Comparison of ENCODE assay signal across 22 cellular contexts in genomic region chr16:13063457-13063856, GRCh38.
DNase-seq lines count a peak whose midpoint lies in the region; ATAC-seq, FAIRE-seq and TF ChIP-seq lines count a peak whose summit lies in the region.
"Had no signal": no experiment of that assay in that cellular context is flagged by ENCODE, and none has a peak within 500 bp of the region (broad histone marks: within the 10 kb centered on the region; RNA-seq: fewer than 3 reads in every experiment).

No MANE protein-coding gene starts in this region.

- DNase-seq in A549 (ENCODE audit: low read depth in 1 of 2, low spot score in 1 of 2) = no peak
- DNase-seq in IMR-90 = no peak
- DNase-seq in K562 (ENCODE audit: extremely low read depth in 1 of 4, low spot score in 3 of 4) = no peak
- DNase-seq in neuronal stem cell (ENCODE audit: low spot score) = no peak
- no peak for DNase-seq in NCI-H2227 treated with DMSO at 0.1 percent for 48 hours (lab: John Stamatoyannopoulos, UW)
- no peak for DNase-seq in epidermal melanocyte (ENCODE audit: insufficient read length, low spot score)
- no peak for DNase-seq in H54 (ENCODE audit: insufficient read length, low spot score)
- DNase-seq: 8988T; AML-193; Caco-2; Calu3; CD4-positive, alpha-beta T cell; CD8-positive, alpha-beta T cell; DMS79 treated with DMSO at 0.1 percent for 48 hours; GF-D8 had no signal

- no peak overlapping the region for H3K56ac ChIP-seq in IMR-90 (ENCODE audit: extremely low read depth, insufficient read depth, low read length)

- no peaks in the 10 kb centered on the region for H4K20me1 ChIP-seq in IMR-90 (ENCODE audit: insufficient read depth, low read length)
- H4K20me1 ChIP-seq in K562 (replicated peaks; ENCODE audit: control insufficient read depth, insufficient read depth, low read length) = no peaks in the 10 kb centered on the region
- H4K20me1 ChIP-seq: BLaER1 treated with 17β-estradiol and CSF1 and Interleukin-3, amounts not matched to agents 10 nM and 100 nM had no signal

- no peak overlapping the region for H2BK5ac ChIP-seq in IMR-90 (ENCODE audit: low read depth, low read length, poor library complexity, severe bottlenecking)
- H2BK5ac ChIP-seq in neuronal stem cell (ENCODE audit: low read length) = no peak overlapping the region

- H3K18ac ChIP-seq in IMR-90 (ENCODE audit: low read depth, low read length) (no peak overlapping the region), neuronal stem cell (ENCODE audit: low read length) (no peak overlapping the region)

- H3K27me3 ChIP-seq in IMR-90 (ENCODE audit: control insufficient read depth, insufficient read depth, low read length) (no peaks in the 10 kb centered on the region), K562 (ENCODE audit: control insufficient read depth in 2 of 2, insufficient read depth in 2 of 2, low read length in 2 of 2) (no peaks in the 10 kb centered on the region; a peak in 2 of 5 replicates), neuronal stem cell (ENCODE audit: control insufficient read depth in 3 of 3, insufficient read depth in 3 of 3, low read depth in 1 of 3, low read length in 3 of 3) (no peaks in the 10 kb centered on the region)
- H3K27me3 ChIP-seq: BLaER1 treated with 17β-estradiol and CSF1 and Interleukin-3, amounts not matched to agents 10 nM and 100 nM had no signal

- H3K4me3 ChIP-seq in A549 = no peak overlapping the region
- no peak overlapping the region for H3K4me3 ChIP-seq in IMR-90 (ENCODE audit: insufficient read depth, low read depth, low read length)
- H3K4me3 ChIP-seq in K562 = no peak overlapping the region
- H3K4me3 ChIP-seq in neuronal stem cell (ENCODE audit: low read length in 2 of 2) = no peak overlapping the region
- H3K4me3 ChIP-seq: BLaER1 treated with 17β-estradiol and CSF1 and Interleukin-3, amounts not matched to agents 10 nM and 100 nM had no signal

- H3K23ac ChIP-seq in IMR-90 (ENCODE audit: low read depth, low read length) = no peak overlapping the region
- H3K23ac ChIP-seq in neuronal stem cell (ENCODE audit: low read depth, low read length, poor library complexity) = no peak overlapping the region

- CTCF ChIA-PET in A549 (lab: Yijun Ruan, JAX) (interaction anchor here (0.6 kb wide), 1 partner anchor 697 kb away, joined by 3 read pairs; no protein-coding TSS in a partner anchor), IMR-90 (lab: Yijun Ruan, JAX) (no interaction called here), K562 (lab: Yijun Ruan, JAX; ENCODE audit: low intra/inter-chr PET ratio) (no interaction called here)

- no peak overlapping the region for H3K27ac ChIP-seq in A549
- H3K27ac ChIP-seq in IMR-90 (ENCODE audit: insufficient read depth, low read length) = no peak overlapping the region
- no peak overlapping the region for H3K27ac ChIP-seq in K562 (ENCODE audit: extremely low read depth, low read depth, low read length)
- H3K27ac ChIP-seq in neuronal stem cell (replicated peaks; ENCODE audit: low read length) = no peak overlapping the region
- H3K27ac ChIP-seq: BLaER1 treated with 17β-estradiol and CSF1 and Interleukin-3, amounts not matched to agents 10 nM and 100 nM; C4-2B had no signal

- no peak for TF ChIP-seq POLR2A in A549 (IDR thresholded peaks at IDR 0.05; ENCODE audit: low read length)
- TF ChIP-seq POLR2A in IMR-90 (IDR thresholded peaks at IDR 0.05; ENCODE audit: low read depth, low read length) = no peak
- TF ChIP-seq POLR2A in K562 (conservative IDR thresholded peaks at IDR 0.05) = no peak
- TF ChIP-seq POLR2A in H54 (IDR thresholded peaks at IDR 0.05; ENCODE audit: low read depth, low read length) = no peak

- TF ChIP-seq RAD21 in A549 (conservative IDR thresholded peaks at IDR 0.05 in 1 of 2, IDR thresholded peaks at IDR 0.05 in 1 of 2) (no peak), IMR-90 (IDR thresholded peaks at IDR 0.05; ENCODE audit: low read length) (no peak), K562 (CRISPR knock-in tag; conservative IDR thresholded peaks at IDR 0.05 in 1 of 2, IDR thresholded peaks at IDR 0.05 in 1 of 2) (no peak)

- H4K91ac ChIP-seq in IMR-90 (ENCODE audit: insufficient read depth, low read depth, low read length) (no peak overlapping the region), neuronal stem cell (ENCODE audit: low read depth, low read length, poor library complexity) (no peak overlapping the region)

- no peak overlapping the region for H3K9ac ChIP-seq in IMR-90 (ENCODE audit: low read depth, low read length)
- no peak overlapping the region for H3K9ac ChIP-seq in K562 (ENCODE audit: insufficient read depth in 1 of 2, low read depth in 2 of 2, low read length in 2 of 2)
- H3K9ac ChIP-seq in neuronal stem cell (ENCODE audit: low read depth, low read length, poor library complexity) = no peak overlapping the region
- H3K9ac ChIP-seq: BLaER1 treated with 17β-estradiol and CSF1 and Interleukin-3, amounts not matched to agents 10 nM and 100 nM had no signal

- no peak overlapping the region for H2BK12ac ChIP-seq in neuronal stem cell (ENCODE audit: low read length)

- dilution Hi-C loops in IMR-90 (cut with HindIII; ENCODE audit: low sequenced_read_pairs, unreplicated experiment) = no loop called here

- H2BK15ac ChIP-seq in IMR-90 (ENCODE audit: low read depth, low read length) (no peak overlapping the region), neuronal stem cell (ENCODE audit: low read length) (no peak overlapping the region)

- H2BK120ac ChIP-seq in IMR-90 (ENCODE audit: low read depth, low read length) = no peak overlapping the region
- H2BK120ac ChIP-seq in neuronal stem cell (ENCODE audit: low read depth, low read length) = no peak overlapping the region

- H3K9me1 ChIP-seq in IMR-90 (ENCODE audit: insufficient read depth, low read length) (no peaks in the 10 kb centered on the region), K562 (ENCODE audit: control insufficient read depth, insufficient read depth, low read length) (no peaks in the 10 kb centered on the region)

- no peak overlapping the region for H2AK5ac ChIP-seq in IMR-90 (ENCODE audit: low read depth, low read length)
- H2AK5ac ChIP-seq in neuronal stem cell (ENCODE audit: low read depth, low read length) = no peak overlapping the region

- FAIRE-seq in A549 (lab: Jason Lieb, UNC) = no peak
- FAIRE-seq in K562 (lab: Jason Lieb, UNC) = no peak
- FAIRE-seq in H54 (lab: Jason Lieb, UNC) = no peak
- FAIRE-seq: A204.1, D721Med, G401.6, GM12891, GM19239 had no signal

- POLR2A ChIA-PET in A549 (lab: Yijun Ruan, JAX) (no interaction called here), IMR-90 (lab: Charles Lee; ENCODE audit: unreplicated experiment) (no interaction called here), K562 (lab: Yijun Ruan, JAX) (no interaction called here)

- no peak overlapping the region for H4K5ac ChIP-seq in IMR-90 (ENCODE audit: low read depth, low read length)

- H3K79me2 ChIP-seq in K562 (ENCODE audit: control insufficient read depth, insufficient read depth, low read length) = no peaks in the 10 kb centered on the region

- H2AFZ ChIP-seq in IMR-90 (replicated peaks; ENCODE audit: low read length, poor library complexity) (no peak overlapping the region), K562 (ENCODE audit: low read depth, low read length) (no peak overlapping the region), neuronal stem cell (ENCODE audit: low read length) (no peak overlapping the region)

- no peaks in the 10 kb centered on the region for H3K9me3 ChIP-seq in A549
- peaks cover 33% of the 10 kb centered on the region for H3K9me3 ChIP-seq in IMR-90 (ENCODE audit: control insufficient read depth, insufficient read depth, low read length)
- peaks cover under 1% of the 10 kb centered on the region; the same call in 1 of the 2 replicates for H3K9me3 ChIP-seq in K562 (replicated peaks; ENCODE audit: control insufficient read depth, insufficient read depth, low read depth, low read length)
- no peaks in the 10 kb centered on the region for H3K9me3 ChIP-seq in neuronal stem cell (replicated peaks in 1 of 2; ENCODE audit: control insufficient read depth in 2 of 2, insufficient read depth in 1 of 2, low read depth in 1 of 2, low read length in 2 of 2)
- H3K9me3 ChIP-seq: BLaER1 treated with 17β-estradiol and CSF1 and Interleukin-3, amounts not matched to agents 10 nM and 100 nM; Caco-2 had no signal

- TF ChIP-seq EP300 in A549 (IDR thresholded peaks at IDR 0.05) = no peak
- TF ChIP-seq EP300 in K562 (IDR thresholded peaks at IDR 0.05; ENCODE audit: low read length) = no peak

- H3K79me1 ChIP-seq in IMR-90 (ENCODE audit: low read depth in 1 of 2, low read length in 2 of 2) (no peaks in the 10 kb centered on the region), neuronal stem cell (ENCODE audit: low read depth, low read length) (no peaks in the 10 kb centered on the region)

- H3K4me1 ChIP-seq in A549 = no peaks in the 10 kb centered on the region
- no peaks in the 10 kb centered on the region for H3K4me1 ChIP-seq in IMR-90 (ENCODE audit: control insufficient read depth, insufficient read depth, low read length)
- no peaks in the 10 kb centered on the region for H3K4me1 ChIP-seq in K562 (replicated peaks in 1 of 2; ENCODE audit: control insufficient read depth in 2 of 2, insufficient read depth in 2 of 2, low read length in 2 of 2)
- H3K4me1 ChIP-seq in neuronal stem cell (ENCODE audit: control insufficient read depth in 2 of 2, insufficient read depth in 1 of 2, low read depth in 1 of 2, low read length in 2 of 2) = peaks cover 0 to 9% of the 10 kb centered on the region in 2 donors
- H3K4me1 ChIP-seq: BLaER1 treated with 17β-estradiol and CSF1 and Interleukin-3, amounts not matched to agents 10 nM and 100 nM; Caco-2 had no signal

- H4K8ac ChIP-seq in IMR-90 (ENCODE audit: low read depth in 2 of 2, low read length in 2 of 2) (no peak overlapping the region), neuronal stem cell (ENCODE audit: low read depth, low read length) (no peak overlapping the region)

- BruUV-seq in IMR-90 (replicated peaks; lab: Mats Ljungman, UMichigan) (no TSS peak), K562 (replicated peaks; lab: Mats Ljungman, UMichigan) (no TSS peak)

- no peak overlapping the region for H2BK20ac ChIP-seq in IMR-90 (ENCODE audit: low read depth, low read length)

- in situ Hi-C loops in IMR-90 (cut with MboI; ENCODE audit: low sequenced_read_pairs) = no loop called here
- in situ Hi-C loops in K562 (cut with MboI) = no loop called here

- H3K36me3 ChIP-seq in IMR-90 (ENCODE audit: control insufficient read depth, insufficient read depth, low read length) (no peaks in the 10 kb centered on the region), K562 (ENCODE audit: control insufficient read depth, insufficient read depth, low read length) (no peaks in the 10 kb centered on the region), neuronal stem cell (replicated peaks in 1 of 2; ENCODE audit: control insufficient read depth in 2 of 2, insufficient read depth in 2 of 2, low read length in 2 of 2) (no peaks in the 10 kb centered on the region)
- H3K36me3 ChIP-seq: BLaER1 treated with 17β-estradiol and CSF1 and Interleukin-3, amounts not matched to agents 10 nM and 100 nM had no signal

- H3K14ac ChIP-seq in IMR-90 (replicated peaks; ENCODE audit: low read depth, low read length) (no peak overlapping the region), neuronal stem cell (ENCODE audit: low read length) (peak overlapping the region; percentile 3)

- ATAC-seq in A549 (no peak), IMR-90 (ENCODE audit: low read depth) (no peak), K562 (no peak)
- ATAC-seq: CD8-positive, alpha-beta T cell had no signal

- no peak overlapping the region for H2AK9ac ChIP-seq in IMR-90 (replicated peaks; ENCODE audit: low read depth, low read length, poor library complexity)

- WGBS in A549 (ENCODE audit: missing lambda C conversion rate) = 67% methylated on average over 10 of the region's 10 CpGs
- 81% methylated on average over 5 of the region's 10 CpGs; no CpG with 5 or more reads in 1 of the 2 experiments for WGBS in IMR-90 (ENCODE audit: extremely low coverage in 2 of 2, insufficient read length in 1 of 2), 2 experiments
- WGBS in K562 (ENCODE audit: insufficient coverage, low coverage, missing lambda C conversion rate) = under 1% methylated on average over 9 of the region's 10 CpGs
- no CpG with 5 or more reads among the region's 10 CpGs for WGBS in neuronal stem cell (ENCODE audit: extremely low coverage in 2 of 2, insufficient read length in 2 of 2, insufficient replicate concordance in 1 of 2), 2 donors

- intact Hi-C loops in IMR-90 (cut with micrococcal nuclease) (no loop called here), K562 (cut with micrococcal nuclease) (no loop called here)

- no peak for TF ChIP-seq CTCF in A549 (IDR thresholded peaks at IDR 0.05)
- no peak for TF ChIP-seq CTCF in IMR-90 (conservative IDR thresholded peaks at IDR 0.05; ENCODE audit: low read depth, low read length)
- no peak for TF ChIP-seq CTCF in K562 (IDR thresholded peaks at IDR 0.05 in 2 of 3, conservative IDR thresholded peaks at IDR 0.05 in 1 of 3; ENCODE audit: insufficient read depth in 2 of 3, low read depth in 1 of 3, low read length in 3 of 3)

- H3K4ac ChIP-seq in IMR-90 (ENCODE audit: low read depth, low read length) (no peak overlapping the region), neuronal stem cell (ENCODE audit: low read length) (no peak overlapping the region)

- H3K4me2 ChIP-seq in A549 (no peak overlapping the region), IMR-90 (ENCODE audit: low read depth, low read length) (no peak overlapping the region), K562 (ENCODE audit: insufficient read depth, low read length) (no peak overlapping the region), neuronal stem cell (ENCODE audit: insufficient read depth, low read length, poor library complexity, severe bottlenecking) (no peak overlapping the region)
- H3K4me2 ChIP-seq: BLaER1 treated with 17β-estradiol and CSF1 and Interleukin-3, amounts not matched to agents 10 nM and 100 nM had no signal

Comparison
In these comparisons a context has a peak if more than half of its experiments do, and no peak if none do; other contexts are left out.
1. Of the 35 proteins assayed by ChIP-seq in both K562 and A549: peak only in K562: none; only in A549: none; in both: CEBPB; in neither: 34.